8 cellular contexts compared by ENCODE assay signal in genomic region chr2:162072181-162072702, GRCh38. TPM values are rescaled to one million over a fixed set of nuclear protein-coding genes. Genes with fewer than 3 reads are reported as not detected.
DNase-seq lines count a peak whose midpoint lies in the region; ATAC-seq lines count a peak whose summit lies in the region.

No MANE protein-coding gene starts in this region.

- DNase-seq in NCI-H226 = peak; percentile 85
- DNase-seq in iris pigment epithelial cell (ENCODE audit: low read depth) = peak; percentile 91
- no peak for DNase-seq in G401 (ENCODE audit: low spot score)
- DNase-seq in NCI-H128 (lab: John Stamatoyannopoulos, UW; ENCODE audit: unreplicated experiment) = no peak
- DNase-seq in NCI-H2171 (lab: John Stamatoyannopoulos, UW) = no peak
- no peak for DNase-seq in NCI-H82 (lab: John Stamatoyannopoulos, UW)

- ATAC-seq in GM18502 (IDR thresholded peaks at IDR 0.05; ENCODE audit: poor library complexity, unreplicated experiment) = peak; percentile 72
- peak; percentile 50 for ATAC-seq in GM21825 (IDR thresholded peaks at IDR 0.05; ENCODE audit: unreplicated experiment)

- in situ Hi-C loops in G401 (cut with HindIII; ENCODE audit: low sequenced_read_pairs) = no loop called here

RNA-seq across cellular contexts. Expression of gene DPP4, which starts 1.8 kb away (rescaled TPM):
- not detected in 2 replicates for total RNA-seq in G401 (2014; rRNA removed; shearing (Covaris generic))

Comparison
In these comparisons a context has a peak if more than half of its experiments do, and no peak if none do; other contexts are left out.
1. DNase-seq: peak in NCI-H226 (single experiment) and iris pigment epithelial cell (single experiment); none in G401 (single experiment), NCI-H128 (single experiment), NCI-H2171 (single experiment) and NCI-H82 (single experiment).